ENCODE assay signal across 9 cellular contexts in genomic region chr18:23573948-23574431, GRCh38. TPM values are rescaled to one million over a fixed set of nuclear protein-coding genes. Genes with fewer than 3 reads are reported as not detected.
DNase-seq lines count a peak whose midpoint lies in the region; ATAC-seq, FAIRE-seq and TF ChIP-seq lines count a peak whose summit lies in the region.
"Had no signal": no experiment of that assay in that cellular context is flagged by ENCODE, and none has a peak within 500 bp of the region (broad histone marks: within the 10 kb centered on the region; RNA-seq: fewer than 3 reads in every experiment).

No MANE protein-coding gene starts in this region.

- H3K14ac ChIP-seq in H9 (ENCODE audit: insufficient read depth, low read length): no peak overlapping the region

- H2BK20ac ChIP-seq in H9 (ENCODE audit: low read depth, low read length, poor library complexity, severe bottlenecking): no peak overlapping the region

- H3K9ac ChIP-seq in H9 (ENCODE audit: extremely low read depth, insufficient read length, low read length): no peak overlapping the region

- peaks cover 2% of the 10 kb centered on the region; the same call in 1 of the 2 replicates for H3K4me1 ChIP-seq in H9 (ENCODE audit: insufficient read depth, low read length)

- H3K27ac ChIP-seq in H9 (ENCODE audit: insufficient read length, low read depth, low read length) (no peak overlapping the region), WERI-Rb-1 (no peak overlapping the region)
- H3K27ac ChIP-seq: ovary had no signal

- H3K4me3 ChIP-seq in WERI-Rb-1 (ENCODE audit: low read depth, low read length): no peak overlapping the region
- H3K4me3 ChIP-seq: ovary had no signal

- no peak overlapping the region for H2BK120ac ChIP-seq in H9 (ENCODE audit: low read depth, low read length, poor library complexity, severe bottlenecking)

- H3K79me1 ChIP-seq in H9 (ENCODE audit: insufficient read depth, low read depth, low read length, poor library complexity, severe bottlenecking): peaks cover 3% of the 10 kb centered on the region

- H2BK5ac ChIP-seq in H9 (ENCODE audit: insufficient read length, low read length): no peak overlapping the region

- no peak overlapping the region for H3K4me2 ChIP-seq in H9 (ENCODE audit: insufficient read depth, insufficient read length, low read length)

- H3K36me3 ChIP-seq in WERI-Rb-1: no peaks in the 10 kb centered on the region; the same call in 1 of the 2 replicates
- H3K36me3 ChIP-seq: ovary had no signal

- CTCF ChIA-PET in activated CD4-positive, alpha-beta memory T cell treated with anti-CD3 and anti-CD28 coated beads, Interleukin-2, amount 10 ng/mL, durations not matched to agents 7 days and 5 days (lab: Charles Lee): interaction anchor here (1.1 to 3.5 kb wide), 4 partner anchors 11 to 69 kb away, joined by 4 to 13 read pairs (median 5); partner anchors contain the start of gene NPC1

- H3K4ac ChIP-seq in H9 (ENCODE audit: low read depth, low read length): no peak overlapping the region

- ATAC-seq in HG03175 (IDR thresholded peaks at IDR 0.05; ENCODE audit: unreplicated experiment) (peak; percentile 57), GM21390 (IDR thresholded peaks at IDR 0.05; ENCODE audit: unreplicated experiment) (no peak)

- H3K36me3 Mint-ChIP-seq in activated CD4-positive, alpha-beta memory T cell treated with anti-CD3 and anti-CD28 coated beads, Interleukin-2, amount 10 ng/mL, durations not matched to agents 7 days and 5 days (ENCODE audit: low read depth): peaks cover 62% of the 10 kb centered on the region
- peaks cover 15 to 37% (median 30%) of the 10 kb centered on the region in 3 experiments for H3K36me3 Mint-ChIP-seq in H9 (ENCODE audit: insufficient read depth in 1 of 3, low read depth in 3 of 3)

- no peaks in the 10 kb centered on the region for H3K23me2 ChIP-seq in H9 (ENCODE audit: insufficient read length, low read depth, low read length, poor library complexity, severe bottlenecking)

- no peak overlapping the region for H3K18ac ChIP-seq in H9 (ENCODE audit: insufficient read length, low read depth, low read length)

- H3K27ac Mint-ChIP-seq in activated CD4-positive, alpha-beta memory T cell treated with anti-CD3 and anti-CD28 coated beads, Interleukin-2, amount 10 ng/mL, durations not matched to agents 7 days and 5 days: peak overlapping the region; percentile 88
- H3K27ac Mint-ChIP-seq in H9: peak overlapping the region in 1 of 3 experiments; percentile 76; a peak in 1 of 7 replicates

- DNase-seq in activated CD4-positive, alpha-beta memory T cell treated with anti-CD3 and anti-CD28 coated beads, Interleukin-2, amount 10 ng/mL, durations not matched to agents 7 days and 5 days: peak; percentile 54
- DNase-seq in fibroblast of the conjunctiva (ENCODE audit: low read depth): peak; percentile 23
- peak; percentile 20 for DNase-seq in stimulated activated CD4-positive, alpha-beta T cell treated with anti-CD3 and anti-CD28 coated beads, Interleukin-1b, Interleukin-23, amount 100 ng/mL, for 48 hours
- no peak for DNase-seq in H9
- no peak for DNase-seq in WERI-Rb-1
- DNase-seq in D721Med (ENCODE audit: insufficient read length, low spot score): no peak

- peak overlapping the region; percentile 25 for H3K4me3 Mint-ChIP-seq in activated CD4-positive, alpha-beta memory T cell treated with anti-CD3 and anti-CD28 coated beads, Interleukin-2, amount 10 ng/mL, durations not matched to agents 7 days and 5 days
- H3K4me3 Mint-ChIP-seq in H9: no peak overlapping the region

- no peak overlapping the region for H2BK12ac ChIP-seq in H9 (ENCODE audit: insufficient read length, low read depth, low read length)

- H2BK15ac ChIP-seq in H9 (ENCODE audit: low read depth, low read length): no peak overlapping the region

- TF ChIP-seq CTCF in H9 (conservative IDR thresholded peaks at IDR 0.05) (no peak), WERI-Rb-1 (IDR thresholded peaks at IDR 0.05; ENCODE audit: low read depth, low read length) (no peak), D721Med (IDR thresholded peaks at IDR 0.05; ENCODE audit: insufficient read depth, missing control alignments) (no peak)

- H3K27me3 ChIP-seq in H9 (ENCODE audit: insufficient read depth, low read length): no peaks in the 10 kb centered on the region
- H3K27me3 ChIP-seq in WERI-Rb-1 (ENCODE audit: insufficient read depth, low read depth, severe bottlenecking): no peaks in the 10 kb centered on the region
- H3K27me3 ChIP-seq: ovary had no signal

- POLR2A ChIA-PET in activated CD4-positive, alpha-beta memory T cell treated with anti-CD3 and anti-CD28 coated beads, Interleukin-2, amount 10 ng/mL, durations not matched to agents 7 days and 5 days (lab: Charles Lee): interaction anchor here (1.1 to 3.0 kb wide), 2 partner anchors 11 to 33 kb away, joined by 4 to 25 read pairs; partner anchors contain the start of gene NPC1

- no peak overlapping the region for H4K5ac ChIP-seq in H9 (ENCODE audit: insufficient read length, low read depth, low read length)

- H3K4me1 Mint-ChIP-seq in activated CD4-positive, alpha-beta memory T cell treated with anti-CD3 and anti-CD28 coated beads, Interleukin-2, amount 10 ng/mL, durations not matched to agents 7 days and 5 days: peaks cover 48% of the 10 kb centered on the region
- H3K4me1 Mint-ChIP-seq in H9: peaks cover 10 to 16% of the 10 kb centered on the region in 2 experiments; a peak in 3 of 4 replicates

- peaks cover 3% of the 10 kb centered on the region; the same call in 1 of the 2 replicates for H3K79me2 ChIP-seq in H9 (ENCODE audit: insufficient read depth, low read length)

- H3K9me3 ChIP-seq in H9 (ENCODE audit: control insufficient read depth, low read depth, low read length): no peaks in the 10 kb centered on the region
- H3K9me3 ChIP-seq in WERI-Rb-1 (ENCODE audit: severe bottlenecking): no peaks in the 10 kb centered on the region
- H3K9me3 ChIP-seq: ovary had no signal

- H3T11ph ChIP-seq in H9 (ENCODE audit: low read length): no peak overlapping the region

- WGBS in H9 (ENCODE audit: extremely low coverage, insufficient read length, low lambda C conversion rate): no CpG with 5 or more reads among the region's 6 CpGs

- H3K23ac ChIP-seq in H9 (ENCODE audit: insufficient read length, low read depth, low read length): no peak overlapping the region

- no peak overlapping the region for H2AK5ac ChIP-seq in H9 (ENCODE audit: insufficient read length, low read length)

- no peak for FAIRE-seq in D721Med (lab: Jason Lieb, UNC)

- no peak overlapping the region for H4K91ac ChIP-seq in H9 (ENCODE audit: insufficient read length, low read depth, low read length)

- H3K56ac ChIP-seq in H9 (ENCODE audit: insufficient read length, low read depth, low read length): no peak overlapping the region

- no peaks in the 10 kb centered on the region for H3K27me3 Mint-ChIP-seq in activated CD4-positive, alpha-beta memory T cell treated with anti-CD3 and anti-CD28 coated beads, Interleukin-2, amount 10 ng/mL, durations not matched to agents 7 days and 5 days
- H3K27me3 Mint-ChIP-seq in H9 (ENCODE audit: low read depth): no peaks in the 10 kb centered on the region

- H4K8ac ChIP-seq in H9 (replicated peaks; ENCODE audit: insufficient read length, low read depth, low read length): no peak overlapping the region

- no peaks in the 10 kb centered on the region for H3K9me3 Mint-ChIP-seq in activated CD4-positive, alpha-beta memory T cell treated with anti-CD3 and anti-CD28 coated beads, Interleukin-2, amount 10 ng/mL, durations not matched to agents 7 days and 5 days
- peaks cover 0 to 2% of the 10 kb centered on the region in 2 experiments; a peak in 2 of 5 replicates for H3K9me3 Mint-ChIP-seq in H9

- no peak overlapping the region for H2AFZ ChIP-seq in H9 (ENCODE audit: low read length)

- no peaks in the 10 kb centered on the region for H4K20me1 ChIP-seq in H9 (ENCODE audit: control insufficient read depth, insufficient read depth, insufficient read length)

RNA-seq across cellular contexts. Expression of gene NPC1, which starts 12.3 kb away (rescaled TPM):
- 10 to 100 TPM; 39.8 to 44.8 TPM for total RNA-seq in activated CD4-positive, alpha-beta memory T cell treated with anti-CD3 and anti-CD28 coated beads, Interleukin-2, amount 10 ng/mL, durations not matched to agents 7 days and 5 days
- total RNA-seq in H9 (2021): 24.2 TPM in 2 replicates

Comparison
In these comparisons a context has a peak if more than half of its experiments do, and no peak if none do; other contexts are left out.
1. DNase-seq: peak in activated CD4-positive, alpha-beta memory T cell treated with anti-CD3 and anti-CD28 coated beads, Interleukin-2, amount 10 ng/mL, durations not matched to agents 7 days and 5 days (single experiment), fibroblast of the conjunctiva (single experiment) and stimulated activated CD4-positive, alpha-beta T cell treated with anti-CD3 and anti-CD28 coated beads, Interleukin-1b, Interleukin-23, amount 100 ng/mL, for 48 hours (single experiment); none in H9 (single experiment), WERI-Rb-1 (single experiment) and D721Med (single experiment).